ENCODE assay signal across 26 cellular contexts in genomic region chr11:16095756-16096155, GRCh38.
"Had no signal": no experiment of that assay in that cellular context is flagged by ENCODE, and none has a peak within 500 bp of the region (broad histone marks: within the 10 kb centered on the region; RNA-seq: fewer than 3 reads in every experiment).

No MANE protein-coding gene starts in this region.

- ATAC-seq: body of pancreas; natural killer cell; stimulated activated naive B cell treated with anti-CD40 and anti-IgM and Interleukin-4, amounts not matched to agents 10 μg/mL and 1 μg/mL and 100 μg/mL, for 72 hours had no signal

- H3K9ac ChIP-seq: neural progenitor cell had no signal

- H3K27ac Mint-ChIP-seq: activated naive CD8-positive, alpha-beta T cell treated with anti-CD3 and anti-CD28 coated beads for 36 hours; memory B cell; natural killer cell; neural progenitor cell; stimulated activated naive B cell treated with anti-CD40 and anti-IgM and Interleukin-4, amounts not matched to agents 10 μg/mL and 1 μg/mL and 100 μg/mL, for 72 hours; T-helper 1 cell treated with Interleukin-12 subunit alpha and Interleukin-12 subunit beta and Interleukin-4 antibody, amounts not matched to agents 30 μg/mL and 1 μg/mL, for 36 hours had no signal

- H3K4me1 Mint-ChIP-seq: activated naive CD8-positive, alpha-beta T cell treated with anti-CD3 and anti-CD28 coated beads for 36 hours; memory B cell; natural killer cell; stimulated activated naive B cell treated with anti-CD40 and anti-IgM and Interleukin-4, amounts not matched to agents 10 μg/mL and 1 μg/mL and 100 μg/mL, for 72 hours had no signal

- H3K27ac ChIP-seq: adrenal gland, body of pancreas, colonic mucosa, neural progenitor cell, right atrium auricular region, stomach, thyroid gland, VCaP had no signal

- H3K9me3 ChIP-seq: adrenal gland, body of pancreas, colonic mucosa, right atrium auricular region, stomach, thyroid gland had no signal

- H3K4me1 ChIP-seq: adrenal gland, colonic mucosa, thyroid gland had no signal

- H3K4me3 Mint-ChIP-seq: activated naive CD8-positive, alpha-beta T cell treated with anti-CD3 and anti-CD28 coated beads for 36 hours; memory B cell; natural killer cell; neural progenitor cell; stimulated activated naive B cell treated with anti-CD40 and anti-IgM and Interleukin-4, amounts not matched to agents 10 μg/mL and 1 μg/mL and 100 μg/mL, for 72 hours; T-helper 1 cell treated with Interleukin-12 subunit alpha and Interleukin-12 subunit beta and Interleukin-4 antibody, amounts not matched to agents 30 μg/mL and 1 μg/mL, for 36 hours had no signal

- H3K36me3 Mint-ChIP-seq: activated naive CD8-positive, alpha-beta T cell treated with anti-CD3 and anti-CD28 coated beads for 36 hours; memory B cell; natural killer cell; stimulated activated naive B cell treated with anti-CD40 and anti-IgM and Interleukin-4, amounts not matched to agents 10 μg/mL and 1 μg/mL and 100 μg/mL, for 72 hours had no signal

- DNase-seq: activated CD4-positive, alpha-beta T cell treated with anti-CD3 and anti-CD28 coated beads for 4 hours; activated CD4-positive, alpha-beta T cell treated with anti-CD3 and anti-CD28 coated beads, Interleukin-2, amount 50 U/mL, for 48 hours; activated CD8-positive, alpha-beta memory T cell treated with anti-CD3 and anti-CD28 coated beads for 24 hours; activated effector memory CD4-positive, alpha-beta T cell treated with Interleukin-2 at 50 U/mL for 16 hours; activated naive CD4-positive, alpha-beta T cell treated with Interleukin-2 at 50 U/mL for 16 hours; activated naive CD8-positive, alpha-beta T cell treated with anti-CD3 and anti-CD28 coated beads for 36 hours; adrenal gland; aorta; body of pancreas; colonic mucosa; effector CD8-positive, alpha-beta T cell; glutamatergic neuron; kidney; natural killer cell; occipital lobe; stimulated activated CD4-positive, alpha-beta T cell treated with anti-CD3 and anti-CD28 coated beads, Interleukin-15, amount 100 ng/mL, for 24 hours; stimulated activated CD4-positive, alpha-beta T cell treated with anti-CD3 and anti-CD28 coated beads, Interleukin-2, amount 100 ng/mL, for 24 hours; stimulated activated naive B cell treated with anti-CD40 and anti-IgM and Interleukin-4, amounts not matched to agents 10 μg/mL and 1 μg/mL and 100 μg/mL, for 72 hours; stomach; T-helper 9 cell; thyroid gland had no signal

- H3K4me3 ChIP-seq: adrenal gland, body of pancreas, colonic mucosa, neural progenitor cell, right atrium auricular region, stomach, thyroid gland had no signal

- H3K36me3 ChIP-seq: adrenal gland, colonic mucosa, neural progenitor cell, right atrium auricular region, stomach, thyroid gland had no signal

- H3K4me2 ChIP-seq: neural progenitor cell had no signal

- H3K27me3 Mint-ChIP-seq: activated naive CD8-positive, alpha-beta T cell treated with anti-CD3 and anti-CD28 coated beads for 36 hours; memory B cell; stimulated activated naive B cell treated with anti-CD40 and anti-IgM and Interleukin-4, amounts not matched to agents 10 μg/mL and 1 μg/mL and 100 μg/mL, for 72 hours had no signal

- H3K27me3 ChIP-seq: adrenal gland, body of pancreas, colonic mucosa, neural progenitor cell, right atrium auricular region, stomach, thyroid gland had no signal

- H2AFZ ChIP-seq: neural progenitor cell had no signal

- H3K9me3 Mint-ChIP-seq: neural progenitor cell; T-helper 1 cell treated with Interleukin-12 subunit alpha and Interleukin-12 subunit beta and Interleukin-4 antibody, amounts not matched to agents 30 μg/mL and 1 μg/mL, for 36 hours had no signal
